ENCODE assay signal across 8 cellular contexts in the genomic region with DNA sequence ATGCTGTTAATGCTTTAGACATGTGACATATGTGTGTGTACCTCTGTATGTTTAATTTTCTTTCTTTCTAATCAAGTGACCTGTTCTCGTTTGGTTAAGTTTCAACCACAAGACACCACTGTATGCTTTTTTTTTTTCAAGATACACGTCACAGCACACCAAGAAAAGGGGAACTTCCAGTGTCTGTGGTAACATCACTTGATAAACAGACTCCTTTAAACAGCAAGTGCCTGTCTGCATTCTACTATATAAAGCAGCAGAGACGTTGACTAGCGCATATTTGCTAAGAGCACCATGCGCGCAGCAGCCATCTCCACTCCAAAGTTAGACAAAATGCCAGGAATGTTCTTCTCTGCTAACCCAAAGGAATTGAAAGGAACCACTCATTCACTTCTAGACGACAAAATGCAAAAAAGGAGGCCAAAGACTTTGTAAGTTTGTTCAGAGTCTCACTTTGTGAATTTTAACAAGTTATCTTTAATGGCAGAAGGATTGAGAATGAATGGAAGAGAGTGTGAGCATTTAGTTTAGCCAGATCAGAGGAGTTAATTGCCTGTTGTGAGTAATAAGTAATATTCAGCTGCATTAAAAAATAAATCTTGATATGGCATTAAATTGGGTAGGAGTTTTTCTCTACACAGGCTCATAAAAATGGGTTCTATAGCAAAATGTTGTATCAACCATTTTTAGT. TPM values are rescaled to one million over a fixed set of nuclear protein-coding genes. Genes with fewer than 3 reads are reported as not detected.
A peak's percentile ranks its signal among the peaks of the same experiment; 100 is the strongest.
DNase-seq lines count a peak whose midpoint lies in the region; ATAC-seq and TF ChIP-seq lines count a peak whose summit lies in the region.

RGS1 (plus strand) TSS at position 275 of the 691 bp plus-strand sequence; CDS start at position 295, 20 bp downstream.

- peak within 1 kb of the TSS; percentile 58 for H3K27ac ChIP-seq in CD4-positive, alpha-beta T cell (ENCODE audit: low read depth, low read length)
- H3K27ac ChIP-seq in HL-60 (replicated peaks) (peak within 1 kb of the TSS; percentile 65), heart right ventricle (peak within 1 kb of the TSS in 1 of 10 donors; percentile 85)

- intact Hi-C loops in CD4-positive, alpha-beta T cell (cut with DNase I, micrococcal nuclease), result loop anchor here (1.0 to 5.0 kb wide), 6 partner anchors 25 to 547 kb away; partner anchors contain the start of gene CDC73 (in 1 of the 2)
- intact Hi-C loops in heart right ventricle (cut with DNase I), result no loop called here

- H3K4me1 Mint-ChIP-seq in CD4-positive, alpha-beta T cell (ENCODE audit: low read depth), result peaks cover 92% of the 10 kb centered on the region
- peaks cover 91% of the 10 kb centered on the region for H3K4me1 Mint-ChIP-seq in activated CD8-positive, alpha-beta T cell treated with anti-CD3 and anti-CD28 coated beads, Interleukin-2, amount 10 ng/mL, durations not matched to agents 7 days and 5 days (ENCODE audit: low read depth)

- H3K4me1 ChIP-seq in heart right ventricle, result peaks cover 0 to 23% (median 0%) of the 10 kb centered on the region in 9 donors

- no peaks in the 10 kb centered on the region for H3K9me3 ChIP-seq in CD4-positive, alpha-beta T cell (ENCODE audit: control insufficient read depth, low read length)
- peaks cover 0 to 4% (median 0%) of the 10 kb centered on the region in 11 donors for H3K9me3 ChIP-seq in heart right ventricle

- CTCF ChIA-PET in CD4-positive, alpha-beta T cell (lab: Charles Lee), result interaction anchor here (1.2 kb wide), 1 partner anchor 29 kb away, joined by 3 read pairs; no protein-coding TSS in a partner anchor
- CTCF ChIA-PET in activated CD8-positive, alpha-beta T cell treated with anti-CD3 and anti-CD28 coated beads, Interleukin-2, amount 10 ng/mL, durations not matched to agents 7 days and 5 days (lab: Charles Lee), result no interaction called here

- H3K9me3 Mint-ChIP-seq in CD4-positive, alpha-beta T cell, result peaks cover 3% of the 10 kb centered on the region
- H3K9me3 Mint-ChIP-seq in activated CD8-positive, alpha-beta T cell treated with anti-CD3 and anti-CD28 coated beads, Interleukin-2, amount 10 ng/mL, durations not matched to agents 7 days and 5 days (ENCODE audit: insufficient read depth), result peaks cover 3% of the 10 kb centered on the region

- H3K4me3 Mint-ChIP-seq in CD4-positive, alpha-beta T cell, result peak within 1 kb of the TSS; percentile 86
- H3K4me3 Mint-ChIP-seq in activated CD8-positive, alpha-beta T cell treated with anti-CD3 and anti-CD28 coated beads, Interleukin-2, amount 10 ng/mL, durations not matched to agents 7 days and 5 days, result peak within 1 kb of the TSS; percentile 71

- peak within 1 kb of the TSS; percentile 93 for H3K27ac Mint-ChIP-seq in CD4-positive, alpha-beta T cell
- peak within 1 kb of the TSS; percentile 87 for H3K27ac Mint-ChIP-seq in activated CD8-positive, alpha-beta T cell treated with anti-CD3 and anti-CD28 coated beads, Interleukin-2, amount 10 ng/mL, durations not matched to agents 7 days and 5 days

- no peaks in the 10 kb centered on the region for H3K27me3 Mint-ChIP-seq in CD4-positive, alpha-beta T cell
- H3K27me3 Mint-ChIP-seq in activated CD8-positive, alpha-beta T cell treated with anti-CD3 and anti-CD28 coated beads, Interleukin-2, amount 10 ng/mL, durations not matched to agents 7 days and 5 days (ENCODE audit: low read depth), result no peaks in the 10 kb centered on the region

- H3K36me3 Mint-ChIP-seq in CD4-positive, alpha-beta T cell (ENCODE audit: low read depth), result peaks cover 45% of the 10 kb centered on the region
- peaks cover 34% of the 10 kb centered on the region for H3K36me3 Mint-ChIP-seq in activated CD8-positive, alpha-beta T cell treated with anti-CD3 and anti-CD28 coated beads, Interleukin-2, amount 10 ng/mL, durations not matched to agents 7 days and 5 days (ENCODE audit: low read depth)

- DNase-seq in CD4-positive, alpha-beta T cell, result peak; percentile 26 to 65 (median 52)
- DNase-seq in HL-60 (ENCODE audit: low read depth in 1 of 2, low spot score in 1 of 2), result peak; percentile 42 to 70
- DNase-seq in activated CD8-positive, alpha-beta T cell treated with anti-CD3 and anti-CD28 coated beads, Interleukin-2, amount 10 ng/mL, durations not matched to agents 7 days and 5 days, result peak; percentile 70
- DNase-seq in heart right ventricle, result peak in 1 of 2 donors; percentile 13
- peak; percentile 17 to 45 (median 37) for DNase-seq in stimulated activated CD4-positive, alpha-beta T cell treated with anti-CD3 and anti-CD28 coated beads, TNF-alpha, amount 100 ng/mL, for 1 hour (ENCODE audit: low read depth in 3 of 3, low spot score in 1 of 3)
- DNase-seq in foreskin fibroblast, result no peak
- no peak for DNase-seq in EL

- H3K4me3 ChIP-seq in HL-60 (replicated peaks; ENCODE audit: insufficient read depth, low read length) (no peak within 1 kb of the TSS), heart right ventricle (peak within 1 kb of the TSS in 1 of 10 donors; percentile 47), foreskin fibroblast (ENCODE audit: low read depth in 1 of 2, low read length in 2 of 2) (no peak within 1 kb of the TSS)

- peaks cover 0 to 4% (median 0%) of the 10 kb centered on the region in 9 donors for H3K36me3 ChIP-seq in heart right ventricle

- H3K27me3 ChIP-seq in CD4-positive, alpha-beta T cell (ENCODE audit: control insufficient read depth, insufficient read depth, low read length), result no peaks in the 10 kb centered on the region
- no peaks in the 10 kb centered on the region for H3K27me3 ChIP-seq in HL-60 (ENCODE audit: insufficient read depth, poor library complexity, severe bottlenecking)
- H3K27me3 ChIP-seq in heart right ventricle, result no peaks in the 10 kb centered on the region

- POLR2A ChIA-PET in CD4-positive, alpha-beta T cell (lab: Charles Lee), result no interaction called here
- POLR2A ChIA-PET in activated CD8-positive, alpha-beta T cell treated with anti-CD3 and anti-CD28 coated beads, Interleukin-2, amount 10 ng/mL, durations not matched to agents 7 days and 5 days (lab: Charles Lee), result no interaction called here

- 68 to 70% methylated on average over 7 of the region's 7 CpGs for WGBS in heart right ventricle, 2 donors

- ATAC-seq in CD4-positive, alpha-beta T cell (ENCODE audit: poor library complexity), result peak; percentile 80
- ATAC-seq in GM21360 (IDR thresholded peaks at IDR 0.05; ENCODE audit: unreplicated experiment) (peak; percentile 82), heart right ventricle (peak in 7 of 8 donors; percentile 60 to 80 (median 71))
- peak; percentile 84 for ATAC-seq in activated CD8-positive, alpha-beta T cell treated with anti-CD3 and anti-CD28 coated beads, Interleukin-2, amount 10 ng/mL, durations not matched to agents 7 days and 5 days

- TF ChIP-seq CTCF in CD4-positive, alpha-beta T cell (IDR thresholded peaks at IDR 0.05), result no peak
- TF ChIP-seq CTCF in HL-60 (IDR thresholded peaks at IDR 0.05; ENCODE audit: insufficient read depth, low read length) (no peak), heart right ventricle (IDR thresholded peaks at IDR 0.05) (no peak), foreskin fibroblast (IDR thresholded peaks at IDR 0.05; ENCODE audit: low read depth, low read length) (no peak)

RNA-seq across cellular contexts. Expression of gene RGS1, which starts in this region (rescaled TPM):
- total RNA-seq in CD4-positive, alpha-beta T cell, result 100 to 1,000 TPM; 428 to 429 TPM
- total RNA-seq in activated CD8-positive, alpha-beta T cell treated with anti-CD3 and anti-CD28 coated beads, Interleukin-2, amount 10 ng/mL, durations not matched to agents 7 days and 5 days, result 10 to 100 TPM; 13.8 to 15.7 TPM
- total RNA-seq in heart right ventricle, result 1 to 10 TPM in 4 of 10 donors, under 1 TPM in 6; 0.30 to 7.2 (median 0.84) TPM
- 1 to 10 TPM in 1 of 2 donors, under 1 TPM in 1; 0.95 to 5.8 TPM for polyA plus RNA-seq in heart right ventricle

Comparison
In these comparisons a context has a peak if more than half of its experiments do, and no peak if none do; other contexts are left out.
1. RNA of gene RGS1 (total RNA-seq): 428 to 429 TPM in CD4-positive, alpha-beta T cell; 13.8 to 15.7 TPM in activated CD8-positive, alpha-beta T cell treated with anti-CD3 and anti-CD28 coated beads, Interleukin-2, amount 10 ng/mL, durations not matched to agents 7 days and 5 days and 0.30 to 7.2 TPM in heart right ventricle; every median in the first group is over 10 times any median in the second.
2. DNase-seq: peak in CD4-positive, alpha-beta T cell (10 of 10), HL-60 (2 of 2), activated CD8-positive, alpha-beta T cell treated with anti-CD3 and anti-CD28 coated beads, Interleukin-2, amount 10 ng/mL, durations not matched to agents 7 days and 5 days (single experiment) and stimulated activated CD4-positive, alpha-beta T cell treated with anti-CD3 and anti-CD28 coated beads, TNF-alpha, amount 100 ng/mL, for 1 hour (3 of 3); none in foreskin fibroblast (0 of 2) and EL (single experiment).
3. intact Hi-C loops: an anchor here in CD4-positive, alpha-beta T cell (1.0 to 5.0 kb wide); none called in heart right ventricle.
4. Peak in every context shown above with its lines, with median percentiles within 50 percentile points of each other: ATAC-seq.